In genomic region chr2:11516984-11517648, GRCh38 we compare ENCODE assay signal across 2 cellular contexts.
TF ChIP-seq lines count a peak whose summit lies in the region.

No MANE protein-coding gene starts in this region.

TF ChIP-seq in GM23338, 12 proteins besides CTCF, POLR2A, EP300 and RAD21:
- TF ChIP-seq NANOG (IDR thresholded peaks at IDR 0.05; ENCODE audit: borderline replicate concordance) (no peak), EZH2phosphoT487 (IDR thresholded peaks at IDR 0.05; ENCODE audit: unreplicated experiment) (no peak), ZNF114 (CRISPR knock-in tag; IDR thresholded peaks at IDR 0.05) (no peak), REST (IDR thresholded peaks at IDR 0.05; ENCODE audit: unreplicated experiment) (no peak), ZNF462 (CRISPR knock-in tag; IDR thresholded peaks at IDR 0.05) (no peak), STAT1 (IDR thresholded peaks at IDR 0.05; ENCODE audit: unreplicated experiment) (no peak), ZNF331 (CRISPR knock-in tag; IDR thresholded peaks at IDR 0.05; ENCODE audit: low read depth) (no peak), JUNB (IDR thresholded peaks at IDR 0.05; ENCODE audit: unreplicated experiment) (no peak), EZH2 (IDR thresholded peaks at IDR 0.05; ENCODE audit: low read depth, unreplicated experiment) (no peak), POLR2AphosphoS5 (IDR thresholded peaks at IDR 0.05; ENCODE audit: low read depth) (no peak), ETS1 (IDR thresholded peaks at IDR 0.05) (no peak), CREB1 (CRISPR knock-in tag; IDR thresholded peaks at IDR 0.05; ENCODE audit: low read depth) (no peak)

TF ChIP-seq in K562, 482 proteins besides CTCF, POLR2A, EP300 and RAD21:
- peak; percentile 43 for TF ChIP-seq TBP (optimal IDR thresholded peaks at IDR 0.05; ENCODE audit: low read depth, low read length)
- no peak for TF ChIP-seq SP1 (CRISPR knock-in tag; IDR thresholded peaks at IDR 0.05)
- TF ChIP-seq, protein P1, sequence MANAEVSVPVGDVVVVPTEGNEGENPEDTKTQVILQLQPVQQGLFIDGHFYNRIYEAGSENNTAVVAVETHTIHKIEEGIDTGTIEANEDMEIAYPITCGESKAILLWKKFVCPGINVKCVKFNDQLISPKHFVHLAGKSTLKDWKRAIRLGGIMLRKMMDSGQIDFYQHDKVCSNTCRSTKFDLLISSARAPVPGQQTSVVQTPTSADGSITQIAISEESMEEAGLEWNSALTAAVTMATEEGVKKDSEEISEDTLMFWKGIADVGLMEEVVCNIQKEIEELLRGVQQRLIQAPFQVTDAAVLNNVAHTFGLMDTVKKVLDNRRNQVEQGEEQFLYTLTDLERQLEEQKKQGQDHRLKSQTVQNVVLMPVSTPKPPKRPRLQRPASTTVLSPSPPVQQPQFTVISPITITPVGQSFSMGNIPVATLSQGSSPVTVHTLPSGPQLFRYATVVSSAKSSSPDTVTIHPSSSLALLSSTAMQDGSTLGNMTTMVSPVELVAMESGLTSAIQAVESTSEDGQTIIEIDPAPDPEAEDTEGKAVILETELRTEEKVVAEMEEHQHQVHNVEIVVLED (CRISPR knock-in tag; IDR thresholded peaks at IDR 0.05), result no peak
